In genomic region chr6:52416629-52417151, GRCh38 we compare ENCODE assay signal across 8 cellular contexts. TPM values are rescaled to one million over a fixed set of nuclear protein-coding genes. Genes with fewer than 3 reads are reported as not detected.
DNase-seq lines count a peak whose midpoint lies in the region; ATAC-seq, FAIRE-seq and TF ChIP-seq lines count a peak whose summit lies in the region.

No MANE protein-coding gene starts in this region.

- H3K9me3 ChIP-seq in K562 (replicated peaks; ENCODE audit: control insufficient read depth, insufficient read depth, low read depth, low read length) (no peaks in the 10 kb centered on the region), keratinocyte (ENCODE audit: control insufficient read depth, low read depth, low read length) (no peaks in the 10 kb centered on the region), suprapubic skin (no peaks in the 10 kb centered on the region)

- H2AFZ ChIP-seq in K562 (ENCODE audit: low read depth, low read length) (no peak overlapping the region), keratinocyte (ENCODE audit: control insufficient read depth, low read length) (no peak overlapping the region)

- peak; percentile 82 for DNase-seq in DMS79 treated with DMSO at 0.1 percent for 48 hours (lab: John Stamatoyannopoulos, UW)
- peak; percentile 80 for DNase-seq in NCI-H748 treated with DMSO at 0.1 percent for 48 hours (lab: John Stamatoyannopoulos, UW)
- peak; percentile 56 to 75 (median 61) for DNase-seq in K562 (ENCODE audit: extremely low read depth in 1 of 4, low spot score in 3 of 4)
- no peak for DNase-seq in keratinocyte (ENCODE audit: low read depth, low spot score)
- no peak for DNase-seq in suprapubic skin (ENCODE audit: low spot score in 2 of 2)
- no peak for DNase-seq in activated T-helper 2 cell treated with anti-CD3 and anti-CD28 coated beads, Interferon-gamma antibody, Interleukin-2, Interleukin-4, amounts not matched to agents 10 μg/mL and 5 μg/mL and 100 μg/mL, durations not matched to agents 14 hours and 24 hours and 36 hours (ENCODE audit: low spot score)

- intact Hi-C loops in K562 (cut with micrococcal nuclease), result loop anchor here (1.0 to 10.0 kb wide), 8 partner anchors 88 to 1068 kb away; partner anchors contain the start of genes GSTA4 and TRAM2
- intact Hi-C loops in activated T-helper 2 cell treated with anti-CD3 and anti-CD28 coated beads, Interferon-gamma antibody, Interleukin-2, Interleukin-4, amounts not matched to agents 10 μg/mL and 5 μg/mL and 100 μg/mL, durations not matched to agents 14 hours and 24 hours and 36 hours (cut with micrococcal nuclease), result loop anchor here (1.0 to 2.0 kb wide), 3 partner anchors 160 to 247 kb away; no protein-coding TSS in a partner anchor

- peak; percentile 97 for TF ChIP-seq RAD21 in K562 (CRISPR knock-in tag; conservative IDR thresholded peaks at IDR 0.05 in 1 of 2, IDR thresholded peaks at IDR 0.05 in 1 of 2)

- TF ChIP-seq CTCF in K562 (IDR thresholded peaks at IDR 0.05 in 2 of 3, conservative IDR thresholded peaks at IDR 0.05 in 1 of 3; ENCODE audit: insufficient read depth in 2 of 3, low read depth in 1 of 3, low read length in 3 of 3), result peak; percentile 78 to 94 (median 78)
- peak; percentile 62 to 80 (median 69) for TF ChIP-seq CTCF in keratinocyte (optimal IDR thresholded peaks at IDR 0.05 in 1 of 3, IDR thresholded peaks at IDR 0.05 in 1 of 3, conservative IDR thresholded peaks at IDR 0.05 in 1 of 3; ENCODE audit: extremely low read depth in 1 of 3, insufficient read depth in 2 of 3, low read length in 3 of 3)
- peak; percentile 68 to 80 for TF ChIP-seq CTCF in suprapubic skin (IDR thresholded peaks at IDR 0.05)

- FAIRE-seq in K562 (lab: Jason Lieb, UNC), result peak; percentile 90
- peak; percentile 41 for FAIRE-seq in keratinocyte (lab: Jason Lieb, UNC)

- CTCF ChIA-PET in K562 (lab: Yijun Ruan, JAX; ENCODE audit: low intra/inter-chr PET ratio), result interaction anchor here (1.0 to 4.8 kb wide), 6 partner anchors 89 to 281 kb away, joined by 3 to 74 read pairs (median 8); no protein-coding TSS in a partner anchor

- in situ Hi-C loops in K562 (cut with MboI), result loop anchor here (5.0 to 25.0 kb wide), 3 partner anchors 181 to 1071 kb away; no protein-coding TSS in a partner anchor

- peaks cover 22% of the 10 kb centered on the region for H3K4me1 Mint-ChIP-seq in activated T-helper 2 cell treated with anti-CD3 and anti-CD28 coated beads, Interferon-gamma antibody, Interleukin-2, Interleukin-4, amounts not matched to agents 10 μg/mL and 5 μg/mL and 100 μg/mL, durations not matched to agents 14 hours and 24 hours and 36 hours (ENCODE audit: low read depth)

- dilution Hi-C loops in keratinocyte (cut with MboI; ENCODE audit: extremely low pct_ligation_motif_present, low sequenced_read_pairs), result loop anchor here (25.0 kb wide), 1 partner anchor 246 kb away; the partner anchor contains the start of gene TMEM14A

- no peak overlapping the region for H3K4me3 Mint-ChIP-seq in activated T-helper 2 cell treated with anti-CD3 and anti-CD28 coated beads, Interferon-gamma antibody, Interleukin-2, Interleukin-4, amounts not matched to agents 10 μg/mL and 5 μg/mL and 100 μg/mL, durations not matched to agents 14 hours and 24 hours and 36 hours (ENCODE audit: low read depth)

- no peak overlapping the region for H3K27ac ChIP-seq in K562 (ENCODE audit: extremely low read depth, low read depth, low read length)
- no peak overlapping the region for H3K27ac ChIP-seq in keratinocyte (ENCODE audit: control insufficient read depth, insufficient read depth, low read length)
- no peak overlapping the region for H3K27ac ChIP-seq in suprapubic skin

- H3K4me2 ChIP-seq in K562 (ENCODE audit: insufficient read depth, low read length) (no peak overlapping the region), keratinocyte (ENCODE audit: control insufficient read depth, extremely low read depth, insufficient read depth, low read depth, low read length) (no peak overlapping the region)

- H3K9ac ChIP-seq in K562 (ENCODE audit: insufficient read depth in 1 of 2, low read depth in 2 of 2, low read length in 2 of 2), result no peak overlapping the region
- no peak overlapping the region for H3K9ac ChIP-seq in keratinocyte (ENCODE audit: control insufficient read depth, extremely low read depth, insufficient read depth, low read length)

- H4K20me1 ChIP-seq in K562 (replicated peaks; ENCODE audit: control insufficient read depth, insufficient read depth, low read length) (no peaks in the 10 kb centered on the region), keratinocyte (ENCODE audit: control insufficient read depth, extremely low read depth, insufficient read depth, low read length) (no peaks in the 10 kb centered on the region)

- H3K79me2 ChIP-seq in K562 (ENCODE audit: control insufficient read depth, insufficient read depth, low read length) (peaks cover 6% of the 10 kb centered on the region; the same call in 2 of the 3 replicates), keratinocyte (ENCODE audit: control insufficient read depth, insufficient read depth, low read length) (peaks cover 1% of the 10 kb centered on the region)

- H3K9me3 Mint-ChIP-seq in activated T-helper 2 cell treated with anti-CD3 and anti-CD28 coated beads, Interferon-gamma antibody, Interleukin-2, Interleukin-4, amounts not matched to agents 10 μg/mL and 5 μg/mL and 100 μg/mL, durations not matched to agents 14 hours and 24 hours and 36 hours, result no peaks in the 10 kb centered on the region

- TF ChIP-seq POLR2A in K562 (conservative IDR thresholded peaks at IDR 0.05) (no peak), suprapubic skin (IDR thresholded peaks at IDR 0.05) (no peak)

- H3K9me1 ChIP-seq in K562 (ENCODE audit: control insufficient read depth, insufficient read depth, low read length) (no peaks in the 10 kb centered on the region), keratinocyte (ENCODE audit: control insufficient read depth, extremely low read depth, insufficient read depth, low read length) (no peaks in the 10 kb centered on the region)

- H3K4me1 ChIP-seq in K562 (replicated peaks in 1 of 2; ENCODE audit: control insufficient read depth in 2 of 2, insufficient read depth in 2 of 2, low read length in 2 of 2) (peaks cover 24 to 30% of the 10 kb centered on the region in 2 experiments), keratinocyte (ENCODE audit: control insufficient read depth, extremely low read depth, insufficient read depth, low read length) (peaks cover 26% of the 10 kb centered on the region), suprapubic skin (peaks cover 13% of the 10 kb centered on the region)

- H3K36me3 Mint-ChIP-seq in activated T-helper 2 cell treated with anti-CD3 and anti-CD28 coated beads, Interferon-gamma antibody, Interleukin-2, Interleukin-4, amounts not matched to agents 10 μg/mL and 5 μg/mL and 100 μg/mL, durations not matched to agents 14 hours and 24 hours and 36 hours (ENCODE audit: low read depth), result no peaks in the 10 kb centered on the region

- POLR2A ChIA-PET in K562 (lab: Yijun Ruan, JAX), result interaction anchor here (1.0 kb wide), 1 partner anchor 249 kb away, joined by 3 read pairs; no protein-coding TSS in a partner anchor

- BruUV-seq in K562 (replicated peaks; lab: Mats Ljungman, UMichigan), result no TSS peak

- no peak overlapping the region for H3K4me3 ChIP-seq in K562
- H3K4me3 ChIP-seq in keratinocyte (ENCODE audit: control insufficient read depth in 2 of 3, extremely low read depth in 1 of 3, insufficient read depth in 2 of 3, low read depth in 1 of 3, low read length in 3 of 3), result no peak overlapping the region
- H3K4me3 ChIP-seq in suprapubic skin, result no peak overlapping the region

- no peaks in the 10 kb centered on the region; a peak in 2 of 5 replicates for H3K27me3 ChIP-seq in K562 (ENCODE audit: control insufficient read depth in 2 of 2, insufficient read depth in 2 of 2, low read length in 2 of 2)
- no peaks in the 10 kb centered on the region for H3K27me3 ChIP-seq in keratinocyte (ENCODE audit: control insufficient read depth, extremely low read depth, insufficient read depth, low read length)
- H3K27me3 ChIP-seq in suprapubic skin, result no peaks in the 10 kb centered on the region

- no peak overlapping the region for H3K27ac Mint-ChIP-seq in activated T-helper 2 cell treated with anti-CD3 and anti-CD28 coated beads, Interferon-gamma antibody, Interleukin-2, Interleukin-4, amounts not matched to agents 10 μg/mL and 5 μg/mL and 100 μg/mL, durations not matched to agents 14 hours and 24 hours and 36 hours

- TF ChIP-seq EP300 in K562 (IDR thresholded peaks at IDR 0.05; ENCODE audit: low read length) (0 out of 2 replicates have a peak, but pooled peaks have one; percentile 3), suprapubic skin (IDR thresholded peaks at IDR 0.05) (no peak)

- peaks cover 13% of the 10 kb centered on the region for H3K27me3 Mint-ChIP-seq in activated T-helper 2 cell treated with anti-CD3 and anti-CD28 coated beads, Interferon-gamma antibody, Interleukin-2, Interleukin-4, amounts not matched to agents 10 μg/mL and 5 μg/mL and 100 μg/mL, durations not matched to agents 14 hours and 24 hours and 36 hours (ENCODE audit: low read depth)

- H3K36me3 ChIP-seq in K562 (ENCODE audit: control insufficient read depth, insufficient read depth, low read length) (no peaks in the 10 kb centered on the region), keratinocyte (ENCODE audit: control insufficient read depth in 2 of 2, extremely low read depth in 1 of 2, insufficient read depth in 2 of 2, low read length in 2 of 2) (no peaks in the 10 kb centered on the region), suprapubic skin (no peaks in the 10 kb centered on the region)

- ATAC-seq in HG03378 (IDR thresholded peaks at IDR 0.05; ENCODE audit: unreplicated experiment) (peak; percentile 20), K562 (peak; percentile 36), GM21528 (IDR thresholded peaks at IDR 0.05; ENCODE audit: low FRiP score, unreplicated experiment) (no peak)

- 0% methylated on average over 1 of the region's 1 CpG for WGBS in K562 (ENCODE audit: insufficient coverage, low coverage, missing lambda C conversion rate)
- WGBS in suprapubic skin, result 7% methylated on average over 1 of the region's 1 CpG

RNA-seq across cellular contexts. Expression of gene EFHC1, which starts 3.5 kb away (rescaled TPM):
- total RNA-seq in K562 (2011; cell fraction: chromatin; rRNA removed; ENCODE audit: low replicate concordance), result 33.1 and 52.6 TPM in 2 replicates
- 14.3 and 20.1 TPM in 2 replicates for total RNA-seq in K562 (2011; cell fraction: nucleolus; rRNA removed)
- 25.2 and 39.0 TPM in 2 replicates for total RNA-seq in K562 (2011; cell fraction: nucleoplasm; rRNA removed)
- total RNA-seq in K562 (2014; rRNA removed), result 10.6 and 12.2 TPM in 2 replicates
- total RNA-seq in K562 (2014; rRNA removed; fragmentation: Illumina TruSeq; extraction: Trizol), result 11.1 and 12.4 TPM in 2 replicates
- 9.5 and 10.2 TPM in 2 replicates for total RNA-seq in K562 (2015; rRNA removed; fragmentation: Illumina TruSeq; extraction: Trizol)
- total RNA-seq in K562 (2021), result 10.8 and 12.0 TPM in 2 replicates
- 24.7 and 31.0 TPM in 2 replicates for polyA plus RNA-seq in K562 (2011; rRNA removed)
- 6.0 and 10.8 TPM in 2 replicates for polyA plus RNA-seq in K562 (2011; cell fraction: cytosol; rRNA removed)
- polyA plus RNA-seq in K562 (2011; cell fraction: nucleus; rRNA removed), result 104 and 128 TPM in 2 replicates
- 12.9 and 23.7 TPM in 2 replicates for polyA plus RNA-seq in K562 (2012)
- polyA plus RNA-seq in K562 (2014; fragmentation: Illumina TruSeq; extraction: Trizol), result 14.4 and 14.9 TPM in 2 replicates
- polyA plus RNA-seq in K562 (2014; fragmentation: Nextera tagmentation; extraction: Ambion mirVana), result 10 to 100 TPM; 15.7 to 17.2 TPM
- polyA plus RNA-seq in K562 (2014; rRNA removed), result 20.8 and 21.5 TPM in 2 replicates
- polyA minus RNA-seq in K562 (2011; rRNA and poly(A)+ RNA removed), result 12.7 and 13.7 TPM in 2 replicates
- 4.6 and 5.6 TPM in 2 replicates for polyA minus RNA-seq in K562 (2011; cell fraction: cytosol; rRNA and poly(A)+ RNA removed)
- polyA minus RNA-seq in K562 (2011; cell fraction: nucleus; rRNA and poly(A)+ RNA removed), result 26.8 and 38.1 TPM in 2 replicates
- polyA plus RNA-seq in keratinocyte, result 9.6 to 20.5 TPM (median 15.8 TPM) in 3 replicates
- 3.1 TPM for polyA plus RNA-seq in keratinocyte (2011; ENCODE audit: low read depth)
- polyA plus RNA-seq in keratinocyte (2011; cell fraction: cytosol; rRNA removed), result 4.4 and 9.1 TPM in 2 replicates
- 49.8 and 56.3 TPM in 2 replicates for polyA plus RNA-seq in keratinocyte (2011; cell fraction: nucleus; rRNA removed)
- polyA plus RNA-seq in keratinocyte (2012; ENCODE audit: low replicate concordance), result 7.2 and 14.2 TPM in 2 replicates
- polyA minus RNA-seq in keratinocyte, result 7.5 to 10.6 TPM (median 9.5 TPM) in 3 replicates
- 5.8 TPM for polyA minus RNA-seq in keratinocyte (2011; cell fraction: cytosol; rRNA and poly(A)+ RNA removed)
- 8.0 and 16.5 TPM in 2 replicates for polyA minus RNA-seq in keratinocyte (2011; cell fraction: nucleus; rRNA and poly(A)+ RNA removed)
- 10 to 100 TPM; 14.0 to 63.0 (median 27.6) TPM for total RNA-seq in suprapubic skin
- 0.67 and 1.6 TPM in 2 replicates for total RNA-seq in activated T-helper 2 cell treated with anti-CD3 and anti-CD28 coated beads, Interferon-gamma antibody, Interleukin-2, Interleukin-4, amounts not matched to agents 10 μg/mL and 5 μg/mL and 100 μg/mL, durations not matched to agents 14 hours and 24 hours and 36 hours

RNA-seq across cellular contexts. Expression of gene PAQR8, which starts 54.7 kb away (rescaled TPM):
- total RNA-seq in K562 (2011; cell fraction: chromatin; rRNA removed; ENCODE audit: low replicate concordance), result 9.3 and 9.5 TPM in 2 replicates
- 12.0 and 12.5 TPM in 2 replicates for total RNA-seq in K562 (2011; cell fraction: nucleolus; rRNA removed)
- total RNA-seq in K562 (2011; cell fraction: nucleoplasm; rRNA removed), result 13.9 and 16.5 TPM in 2 replicates
- total RNA-seq in K562 (2014; rRNA removed), result 3.0 and 3.7 TPM in 2 replicates
- 4.3 and 4.7 TPM in 2 replicates for total RNA-seq in K562 (2014; rRNA removed; fragmentation: Illumina TruSeq; extraction: Trizol)
- total RNA-seq in K562 (2015; rRNA removed; fragmentation: Illumina TruSeq; extraction: Trizol), result 2.9 and 3.2 TPM in 2 replicates
- 5.4 and 7.1 TPM in 2 replicates for total RNA-seq in K562 (2021)
- polyA plus RNA-seq in K562 (2011; rRNA removed), result 10.2 and 15.4 TPM in 2 replicates
- 12.7 and 14.5 TPM in 2 replicates for polyA plus RNA-seq in K562 (2011; cell fraction: cytosol; rRNA removed)
- polyA plus RNA-seq in K562 (2011; cell fraction: nucleus; rRNA removed), result 5.0 and 7.7 TPM in 2 replicates
- 4.1 and 5.7 TPM in 2 replicates for polyA plus RNA-seq in K562 (2012)
- 4.3 and 5.1 TPM in 2 replicates for polyA plus RNA-seq in K562 (2014; fragmentation: Illumina TruSeq; extraction: Trizol)
- polyA plus RNA-seq in K562 (2014; fragmentation: Nextera tagmentation; extraction: Ambion mirVana), result 1 to 10 TPM; 1.4 TPM
- polyA plus RNA-seq in K562 (2014; rRNA removed), result 3.5 and 3.8 TPM in 2 replicates
- polyA minus RNA-seq in K562 (2011; rRNA and poly(A)+ RNA removed), result 13.6 and 19.4 TPM in 2 replicates
- 7.9 and 11.4 TPM in 2 replicates for polyA minus RNA-seq in K562 (2011; cell fraction: cytosol; rRNA and poly(A)+ RNA removed)
- polyA minus RNA-seq in K562 (2011; cell fraction: nucleus; rRNA and poly(A)+ RNA removed), result 4.6 and 9.8 TPM in 2 replicates
- polyA plus RNA-seq in keratinocyte, result 0.80 to 1.6 TPM (median 1.3 TPM) in 3 replicates
- polyA plus RNA-seq in keratinocyte (2011; ENCODE audit: low read depth), result 0.14 TPM
- polyA plus RNA-seq in keratinocyte (2011; cell fraction: cytosol; rRNA removed), result 0.69 and 0.71 TPM in 2 replicates
- 1.1 and 1.3 TPM in 2 replicates for polyA plus RNA-seq in keratinocyte (2011; cell fraction: nucleus; rRNA removed)
- 0.41 and 1.4 TPM in 2 replicates for polyA plus RNA-seq in keratinocyte (2012; ENCODE audit: low replicate concordance)
- 1.5 to 2.4 TPM (median 1.6 TPM) in 3 replicates for polyA minus RNA-seq in keratinocyte
- 3.6 TPM for polyA minus RNA-seq in keratinocyte (2011; cell fraction: cytosol; rRNA and poly(A)+ RNA removed)
- polyA minus RNA-seq in keratinocyte (2011; cell fraction: nucleus; rRNA and poly(A)+ RNA removed), result 1.4 and 1.6 TPM in 2 replicates
- 1 to 10 TPM; 2.2 to 6.5 (median 2.8) TPM for total RNA-seq in suprapubic skin
- total RNA-seq in activated T-helper 2 cell treated with anti-CD3 and anti-CD28 coated beads, Interferon-gamma antibody, Interleukin-2, Interleukin-4, amounts not matched to agents 10 μg/mL and 5 μg/mL and 100 μg/mL, durations not matched to agents 14 hours and 24 hours and 36 hours, result 6.8 and 8.8 TPM in 2 replicates

Comparison
In these comparisons a context has a peak if more than half of its experiments do, and no peak if none do; other contexts are left out.
1. DNase-seq: peak in DMS79 treated with DMSO at 0.1 percent for 48 hours (single experiment), NCI-H748 treated with DMSO at 0.1 percent for 48 hours (single experiment) and K562 (4 of 4); none in keratinocyte (single experiment), suprapubic skin (0 of 2) and activated T-helper 2 cell treated with anti-CD3 and anti-CD28 coated beads, Interferon-gamma antibody, Interleukin-2, Interleukin-4, amounts not matched to agents 10 μg/mL and 5 μg/mL and 100 μg/mL, durations not matched to agents 14 hours and 24 hours and 36 hours (single experiment).
2. Peak in every context shown above with its lines, with median percentiles within 50 percentile points of each other: CTCF ChIP-seq.